ENCODE assay signal across 23 cellular contexts in genomic region chr14:77221241-77221871, GRCh38. TPM values are rescaled to one million over a fixed set of nuclear protein-coding genes. Genes with fewer than 3 reads are reported as not detected.
A peak's percentile ranks its signal among the peaks of the same experiment; 100 is the strongest.
DNase-seq lines count a peak whose midpoint lies in the region; ATAC-seq lines count a peak whose summit lies in the region.
"Had no signal": no experiment of that assay in that cellular context is flagged by ENCODE, and none has a peak within 500 bp of the region (broad histone marks: within the 10 kb centered on the region; RNA-seq: fewer than 3 reads in every experiment).

No MANE protein-coding gene starts in this region.

- no peak for ATAC-seq in activated T-cell treated with anti-CD3 and anti-CD28 coated beads, Interleukin-2, amount 50 U/mL, for 4 hours
- ATAC-seq in effector memory CD8-positive, alpha-beta T cell (replicated peaks) = peak; percentile 31
- no peak for ATAC-seq in stimulated activated effector memory CD8-positive, alpha-beta T cell treated with anti-CD3 and anti-CD28 coated beads, Interleukin-12 subunit alpha, Interleukin-12 subunit beta, amount 100 ng/mL, for 72 hours
- ATAC-seq: HCT116 had no signal

- no peaks in the 10 kb centered on the region for H3K9me3 Mint-ChIP-seq in activated T-cell treated with anti-CD3 and anti-CD28 coated beads, Interleukin-2, amount 50 U/mL, for 24 hours
- no peaks in the 10 kb centered on the region for H3K9me3 Mint-ChIP-seq in activated T-cell treated with anti-CD3 and anti-CD28 coated beads, Interleukin-2, amount 50 U/mL, for 4 hours
- H3K9me3 Mint-ChIP-seq in activated T-helper 1 cell treated with anti-CD3 and anti-CD28 coated beads, Interleukin-12 subunit alpha, Interleukin-12 subunit beta, Interleukin-2, Interleukin-4 antibody, amounts not matched to agents 30 ng/mL and 10 ng/mL and 1 ng/mL, durations not matched to agents 14 hours and 24 hours and 36 hours = no peaks in the 10 kb centered on the region
- no peaks in the 10 kb centered on the region for H3K9me3 Mint-ChIP-seq in effector memory CD8-positive, alpha-beta T cell
- peaks cover 6% of the 10 kb centered on the region for H3K9me3 Mint-ChIP-seq in stimulated activated effector memory CD8-positive, alpha-beta T cell treated with anti-CD3 and anti-CD28 coated beads, Interleukin-12 subunit alpha, Interleukin-12 subunit beta, amount 100 ng/mL, for 72 hours
- H3K9me3 Mint-ChIP-seq: CD8-positive, alpha-beta memory T cell; IgD-negative memory B cell had no signal

- intact Hi-C loops in activated T-helper 1 cell treated with anti-CD3 and anti-CD28 coated beads, Interleukin-12 subunit alpha, Interleukin-12 subunit beta, Interleukin-2, Interleukin-4 antibody, amounts not matched to agents 30 ng/mL and 10 ng/mL and 1 ng/mL, durations not matched to agents 14 hours and 24 hours and 36 hours (cut with micrococcal nuclease) = no loop called here

- no peaks in the 10 kb centered on the region for H3K4me1 Mint-ChIP-seq in activated T-cell treated with anti-CD3 and anti-CD28 coated beads, Interleukin-2, amount 50 U/mL, for 24 hours (ENCODE audit: low read depth)
- no peaks in the 10 kb centered on the region for H3K4me1 Mint-ChIP-seq in activated T-cell treated with anti-CD3 and anti-CD28 coated beads, Interleukin-2, amount 50 U/mL, for 4 hours (ENCODE audit: low read depth)
- no peaks in the 10 kb centered on the region for H3K4me1 Mint-ChIP-seq in activated T-helper 1 cell treated with anti-CD3 and anti-CD28 coated beads, Interleukin-12 subunit alpha, Interleukin-12 subunit beta, Interleukin-2, Interleukin-4 antibody, amounts not matched to agents 30 ng/mL and 10 ng/mL and 1 ng/mL, durations not matched to agents 14 hours and 24 hours and 36 hours (ENCODE audit: low read depth)
- H3K4me1 Mint-ChIP-seq in effector memory CD8-positive, alpha-beta T cell (ENCODE audit: low read depth in 2 of 2) = peaks cover 5% of the 10 kb centered on the region in 2 donors
- peaks cover 12% of the 10 kb centered on the region for H3K4me1 Mint-ChIP-seq in stimulated activated effector memory CD8-positive, alpha-beta T cell treated with anti-CD3 and anti-CD28 coated beads, Interleukin-12 subunit alpha, Interleukin-12 subunit beta, amount 100 ng/mL, for 72 hours

- H3K36me3 Mint-ChIP-seq in activated T-cell treated with anti-CD3 and anti-CD28 coated beads, Interleukin-2, amount 50 U/mL, for 24 hours (ENCODE audit: low read depth) = no peaks in the 10 kb centered on the region
- no peaks in the 10 kb centered on the region for H3K36me3 Mint-ChIP-seq in activated T-cell treated with anti-CD3 and anti-CD28 coated beads, Interleukin-2, amount 50 U/mL, for 4 hours (ENCODE audit: insufficient read depth)
- H3K36me3 Mint-ChIP-seq in activated T-helper 1 cell treated with anti-CD3 and anti-CD28 coated beads, Interleukin-12 subunit alpha, Interleukin-12 subunit beta, Interleukin-2, Interleukin-4 antibody, amounts not matched to agents 30 ng/mL and 10 ng/mL and 1 ng/mL, durations not matched to agents 14 hours and 24 hours and 36 hours (ENCODE audit: low read depth) = no peaks in the 10 kb centered on the region
- H3K36me3 Mint-ChIP-seq in effector memory CD8-positive, alpha-beta T cell (ENCODE audit: insufficient read depth) = no peaks in the 10 kb centered on the region
- H3K36me3 Mint-ChIP-seq in stimulated activated effector memory CD8-positive, alpha-beta T cell treated with anti-CD3 and anti-CD28 coated beads, Interleukin-12 subunit alpha, Interleukin-12 subunit beta, amount 100 ng/mL, for 72 hours = peaks cover 6% of the 10 kb centered on the region
- H3K36me3 Mint-ChIP-seq: CD4-positive, CD25-positive, alpha-beta regulatory T cell; CD8-positive, alpha-beta memory T cell had no signal

- no peak for DNase-seq in activated T-cell treated with anti-CD3 and anti-CD28 coated beads, Interleukin-2, amount 50 U/mL, for 24 hours
- no peak for DNase-seq in activated T-cell treated with anti-CD3 and anti-CD28 coated beads, Interleukin-2, amount 50 U/mL, for 4 hours
- DNase-seq in activated T-helper 1 cell treated with anti-CD3 and anti-CD28 coated beads, Interleukin-12 subunit alpha, Interleukin-12 subunit beta, Interleukin-2, Interleukin-4 antibody, amounts not matched to agents 30 ng/mL and 10 ng/mL and 1 ng/mL, durations not matched to agents 14 hours and 24 hours and 36 hours (ENCODE audit: low spot score) = no peak
- DNase-seq in effector memory CD8-positive, alpha-beta T cell = no peak
- DNase-seq in stimulated activated effector memory CD8-positive, alpha-beta T cell treated with anti-CD3 and anti-CD28 coated beads, Interleukin-12 subunit alpha, Interleukin-12 subunit beta, amount 100 ng/mL, for 72 hours (ENCODE audit: low spot score in 2 of 2) = no peak
- no peak for DNase-seq in SKM-1 treated with dmso at 0.1 percent for 144 hours (lab: John Stamatoyannopoulos, UW; ENCODE audit: unreplicated experiment)
- DNase-seq in A172 (ENCODE audit: low spot score) = no peak
- DNase-seq in NK-92 treated with Interleukin-12 subunit alpha and Interleukin-12 subunit beta, amount 100 ng/mL, for 24 hours (lab: John Stamatoyannopoulos, UW) = no peak
- DNase-seq: ACHN; BE2C; C1 segment of cervical spinal cord; CD4-positive, CD25-positive, alpha-beta regulatory T cell; CD8-positive, alpha-beta memory T cell; COR-L47; DMS 273 treated with DMSO at 0.1 percent for 48 hours; DMS53; DND-41; EL; GM23248 had no signal

- H3K27ac Mint-ChIP-seq in activated T-cell treated with anti-CD3 and anti-CD28 coated beads, Interleukin-2, amount 50 U/mL, for 24 hours = peak overlapping the region; percentile 24
- peak overlapping the region; percentile 36 for H3K27ac Mint-ChIP-seq in activated T-helper 1 cell treated with anti-CD3 and anti-CD28 coated beads, Interleukin-12 subunit alpha, Interleukin-12 subunit beta, Interleukin-2, Interleukin-4 antibody, amounts not matched to agents 30 ng/mL and 10 ng/mL and 1 ng/mL, durations not matched to agents 14 hours and 24 hours and 36 hours
- H3K27ac Mint-ChIP-seq in effector memory CD8-positive, alpha-beta T cell = peak overlapping the region in 1 of 2 donors; percentile 0
- peak overlapping the region; percentile 15 for H3K27ac Mint-ChIP-seq in stimulated activated effector memory CD8-positive, alpha-beta T cell treated with anti-CD3 and anti-CD28 coated beads, Interleukin-12 subunit alpha, Interleukin-12 subunit beta, amount 100 ng/mL, for 72 hours
- H3K27ac Mint-ChIP-seq: CD4-positive, CD25-positive, alpha-beta regulatory T cell; IgD-negative memory B cell had no signal

- no peak overlapping the region for H3K4me3 Mint-ChIP-seq in activated T-cell treated with anti-CD3 and anti-CD28 coated beads, Interleukin-2, amount 50 U/mL, for 24 hours
- no peak overlapping the region for H3K4me3 Mint-ChIP-seq in activated T-cell treated with anti-CD3 and anti-CD28 coated beads, Interleukin-2, amount 50 U/mL, for 4 hours
- no peak overlapping the region for H3K4me3 Mint-ChIP-seq in activated T-helper 1 cell treated with anti-CD3 and anti-CD28 coated beads, Interleukin-12 subunit alpha, Interleukin-12 subunit beta, Interleukin-2, Interleukin-4 antibody, amounts not matched to agents 30 ng/mL and 10 ng/mL and 1 ng/mL, durations not matched to agents 14 hours and 24 hours and 36 hours
- peak overlapping the region in 1 of 2 donors; percentile 12 for H3K4me3 Mint-ChIP-seq in effector memory CD8-positive, alpha-beta T cell
- no peak overlapping the region for H3K4me3 Mint-ChIP-seq in stimulated activated effector memory CD8-positive, alpha-beta T cell treated with anti-CD3 and anti-CD28 coated beads, Interleukin-12 subunit alpha, Interleukin-12 subunit beta, amount 100 ng/mL, for 72 hours

- H3K27me3 Mint-ChIP-seq in activated T-cell treated with anti-CD3 and anti-CD28 coated beads, Interleukin-2, amount 50 U/mL, for 24 hours = peaks cover 9% of the 10 kb centered on the region
- H3K27me3 Mint-ChIP-seq in activated T-cell treated with anti-CD3 and anti-CD28 coated beads, Interleukin-2, amount 50 U/mL, for 4 hours (ENCODE audit: low read depth) = peaks cover 15% of the 10 kb centered on the region
- peaks cover 3% of the 10 kb centered on the region for H3K27me3 Mint-ChIP-seq in activated T-helper 1 cell treated with anti-CD3 and anti-CD28 coated beads, Interleukin-12 subunit alpha, Interleukin-12 subunit beta, Interleukin-2, Interleukin-4 antibody, amounts not matched to agents 30 ng/mL and 10 ng/mL and 1 ng/mL, durations not matched to agents 14 hours and 24 hours and 36 hours (ENCODE audit: insufficient read depth)
- peaks cover 18 to 22% of the 10 kb centered on the region in 2 donors for H3K27me3 Mint-ChIP-seq in effector memory CD8-positive, alpha-beta T cell

RNA-seq across cellular contexts. Expression of gene TMEM63C, which starts 39.8 kb away (rescaled TPM):
- total RNA-seq in activated T-cell treated with anti-CD3 and anti-CD28 coated beads, Interleukin-2, amount 50 U/mL, for 4 hours = under 1 TPM; 0.65 to 0.91 (median 0.87) TPM
- total RNA-seq in activated T-helper 1 cell treated with anti-CD3 and anti-CD28 coated beads, Interleukin-12 subunit alpha, Interleukin-12 subunit beta, Interleukin-2, Interleukin-4 antibody, amounts not matched to agents 30 ng/mL and 10 ng/mL and 1 ng/mL, durations not matched to agents 14 hours and 24 hours and 36 hours = 1.6 TPM in 2 replicates
- 0.62 and 0.98 TPM in 2 replicates for total RNA-seq in A172 (2014; rRNA removed; shearing (Covaris generic))
- total RNA-seq: G401, GM23248 had no signal

RNA-seq across cellular contexts. Expression of gene NGB, which starts 49.6 kb away (rescaled TPM):
- not detected for total RNA-seq in activated T-cell treated with anti-CD3 and anti-CD28 coated beads, Interleukin-2, amount 50 U/mL, for 4 hours
- not detected in 2 replicates for total RNA-seq in activated T-helper 1 cell treated with anti-CD3 and anti-CD28 coated beads, Interleukin-12 subunit alpha, Interleukin-12 subunit beta, Interleukin-2, Interleukin-4 antibody, amounts not matched to agents 30 ng/mL and 10 ng/mL and 1 ng/mL, durations not matched to agents 14 hours and 24 hours and 36 hours
- total RNA-seq in A172 (2014; rRNA removed; shearing (Covaris generic)) = not detected in 2 replicates
- total RNA-seq: CD4-positive, CD25-positive, alpha-beta regulatory T cell; CD8-positive, alpha-beta memory T cell; G401; GM23248; HepG2 had no signal
